In genomic region chr20:18907353-18907752, GRCh38 we compare ENCODE assay signal across 22 cellular contexts.
"Had no signal": no experiment of that assay in that cellular context is flagged by ENCODE, and none has a peak within 500 bp of the region (broad histone marks: within the 10 kb centered on the region; RNA-seq: fewer than 3 reads in every experiment).

No MANE protein-coding gene starts in this region.

- DNase-seq: hypothalamus; immature natural killer cell; kidney; left colon; left lung; lower lobe of right lung; mammary epithelial cell; mesenchymal stem cell; naive thymus-derived CD8-positive, alpha-beta T cell; nucleus accumbens; pancreas; posterior cingulate gyrus; psoas muscle; right lobe of liver; stimulated activated CD4-positive, alpha-beta T cell treated with anti-CD3 and anti-CD28 coated beads, Interleukin-1b, Interleukin-23, amount 100 ng/mL, for 48 hours; stimulated activated CD4-positive, alpha-beta T cell treated with anti-CD3 and anti-CD28 coated beads, Interleukin-2, amount 100 ng/mL, for 48 hours; stimulated activated CD4-positive, alpha-beta T cell treated with anti-CD3 and anti-CD28 coated beads, Interleukin-4, amount 100 ng/mL, for 4 hours; stimulated activated CD8-positive, alpha-beta memory T cell treated with anti-CD3 and anti-CD28 coated beads, Interleukin-4, amount 100 ng/mL, for 48 hours; stimulated activated naive CD4-positive, alpha-beta T cell treated with Interleukin-2 at 50 U/mL for 16 hours; stimulated activated naive CD8-positive, alpha-beta T cell treated with anti-CD3 and anti-CD28 coated beads, Interleukin-15, amount 100 ng/mL, for 72 hours; substantia nigra; upper lobe of left lung had no signal
